17 cellular contexts compared by ENCODE assay signal in genomic region chr1:111510003-111510380, GRCh38. TPM values are rescaled to one million over a fixed set of nuclear protein-coding genes. Genes with fewer than 3 reads are reported as not detected.
A peak's percentile ranks its signal among the peaks of the same experiment; 100 is the strongest.
DNase-seq lines count a peak whose midpoint lies in the region; ATAC-seq, FAIRE-seq and TF ChIP-seq lines count a peak whose summit lies in the region.
"Had no signal": no experiment of that assay in that cellular context is flagged by ENCODE, and none has a peak within 500 bp of the region (broad histone marks: within the 10 kb centered on the region; RNA-seq: fewer than 3 reads in every experiment).

No MANE protein-coding gene starts in this region.

- TF ChIP-seq CTCF in K562 (IDR thresholded peaks at IDR 0.05 in 2 of 3, conservative IDR thresholded peaks at IDR 0.05 in 1 of 3; ENCODE audit: insufficient read depth in 2 of 3, low read depth in 1 of 3, low read length in 3 of 3) (no peak), cardiac muscle cell (IDR thresholded peaks at IDR 0.05; ENCODE audit: low read depth, low read length) (no peak), transverse colon (IDR thresholded peaks at IDR 0.05) (no peak), ovary (IDR thresholded peaks at IDR 0.05) (no peak)

- FAIRE-seq in K562 (lab: Jason Lieb, UNC), result no peak
- FAIRE-seq: islet of Langerhans had no signal

- H3K9me1 ChIP-seq in K562 (ENCODE audit: control insufficient read depth, insufficient read depth, low read length), result no peaks in the 10 kb centered on the region

- H3K27me3 ChIP-seq in K562 (ENCODE audit: control insufficient read depth in 2 of 2, insufficient read depth in 2 of 2, low read length in 2 of 2), result no peaks in the 10 kb centered on the region
- no peaks in the 10 kb centered on the region for H3K27me3 ChIP-seq in cardiac muscle cell
- H3K27me3 ChIP-seq in muscle layer of colon (ENCODE audit: control insufficient read depth in 1 of 2, insufficient read depth in 2 of 2, low read length in 2 of 2), result no peaks in the 10 kb centered on the region
- no peaks in the 10 kb centered on the region for H3K27me3 ChIP-seq in transverse colon
- H3K27me3 ChIP-seq in ovary, result no peaks in the 10 kb centered on the region
- H3K27me3 ChIP-seq: BE2C had no signal

- POLR2A ChIA-PET in K562 (lab: Yijun Ruan, JAX), result no interaction called here

- TF ChIP-seq POLR2A in K562 (conservative IDR thresholded peaks at IDR 0.05) (no peak), transverse colon (IDR thresholded peaks at IDR 0.05) (no peak), ovary (IDR thresholded peaks at IDR 0.05) (no peak)

- H4K20me1 ChIP-seq in K562 (replicated peaks; ENCODE audit: control insufficient read depth, insufficient read depth, low read length), result no peaks in the 10 kb centered on the region

- H3K27ac ChIP-seq in K562 (ENCODE audit: extremely low read depth, low read depth, low read length) (no peak overlapping the region), cardiac muscle cell (no peak overlapping the region), muscle layer of colon (ENCODE audit: low read depth, low read length) (peak overlapping the region; percentile 69), transverse colon (peak overlapping the region; percentile 91 to 98 (median 98)), ovary (no peak overlapping the region)

- H3K4me1 ChIP-seq in K562 (replicated peaks in 1 of 2; ENCODE audit: control insufficient read depth in 2 of 2, insufficient read depth in 2 of 2, low read length in 2 of 2), result peaks cover 16 to 22% of the 10 kb centered on the region in 2 experiments; a peak in 4 of 5 replicates
- H3K4me1 ChIP-seq in cardiac muscle cell (ENCODE audit: low read depth), result peaks cover 11% of the 10 kb centered on the region
- H3K4me1 ChIP-seq in muscle layer of colon (ENCODE audit: insufficient read depth, low read length), result peaks cover 52% of the 10 kb centered on the region
- peaks cover 21 to 57% (median 38%) of the 10 kb centered on the region in 4 donors for H3K4me1 ChIP-seq in transverse colon
- H3K4me1 ChIP-seq in ovary (ENCODE audit: insufficient read depth), result peaks cover 8% of the 10 kb centered on the region

- H2AFZ ChIP-seq in K562 (ENCODE audit: low read depth, low read length), result peak overlapping the region; percentile 3; the same call in 1 of the 2 replicates

- intact Hi-C loops in K562 (cut with micrococcal nuclease) (no loop called here), transverse colon (cut with DNase I; ENCODE audit: low total_unique reads) (no loop called here), ovary (cut with DNase I) (loop anchor here in 3 of 4 donors (5.0 to 10.0 kb wide), 3 partner anchors 75 to 247 kb away; partner anchors contain the start of gene DDX20 (in 1 of the 3))

- DNase-seq in K562 (ENCODE audit: extremely low read depth in 1 of 4, low spot score in 3 of 4), result no peak
- DNase-seq in cardiac muscle cell (ENCODE audit: low read depth in 1 of 2, low spot score in 1 of 2), result peak; percentile 14 to 69
- no peak for DNase-seq in transverse colon
- DNase-seq in ovary, result no peak
- DNase-seq in T1000 (lab: John Stamatoyannopoulos, UW), result no peak
- DNase-seq: activated CD4-positive, alpha-beta T cell treated with anti-CD3 and anti-CD28 coated beads for 1 hour; activated naive CD8-positive, alpha-beta T cell treated with anti-CD3 and anti-CD28 coated beads for 36 hours; BE2C; DMS153; Kasumi-1; mucosa of descending colon; NCI-H1436 treated with DMSO at 0.1 percent for 48 hours; NCI-H226 had no signal

- H3K4me2 ChIP-seq in K562 (ENCODE audit: insufficient read depth, low read length), result no peak overlapping the region

- WGBS in K562 (ENCODE audit: insufficient coverage, low coverage, missing lambda C conversion rate), result 47% methylated on average over 3 of the region's 3 CpGs
- 62 to 73% methylated on average over 2 to 3 of the region's 3 CpGs for WGBS in transverse colon (ENCODE audit: low coverage in 1 of 2), 2 donors
- 33 to 50% (median 50%) methylated on average over 3 of the region's 3 CpGs for WGBS in ovary, 3 donors

- ATAC-seq in K562 (no peak), HG03196 (IDR thresholded peaks at IDR 0.05; ENCODE audit: unreplicated experiment) (no peak)
- ATAC-seq: mucosa of descending colon had no signal

- H3K9me3 ChIP-seq in K562 (replicated peaks; ENCODE audit: control insufficient read depth, insufficient read depth, low read depth, low read length) (no peaks in the 10 kb centered on the region), cardiac muscle cell (ENCODE audit: low read depth) (no peaks in the 10 kb centered on the region), muscle layer of colon (ENCODE audit: low read length) (no peaks in the 10 kb centered on the region), transverse colon (no peaks in the 10 kb centered on the region), ovary (no peaks in the 10 kb centered on the region)
- H3K9me3 ChIP-seq: BE2C, mucosa of descending colon had no signal

- H3K79me2 ChIP-seq in K562 (ENCODE audit: control insufficient read depth, insufficient read depth, low read length), result no peaks in the 10 kb centered on the region

- BruUV-seq in K562 (replicated peaks; lab: Mats Ljungman, UMichigan), result no TSS peak

- no peaks in the 10 kb centered on the region for H3K36me3 ChIP-seq in K562 (ENCODE audit: control insufficient read depth, insufficient read depth, low read length)
- H3K36me3 ChIP-seq in cardiac muscle cell, result no peaks in the 10 kb centered on the region
- no peaks in the 10 kb centered on the region for H3K36me3 ChIP-seq in muscle layer of colon (ENCODE audit: insufficient read depth, low read length)
- H3K36me3 ChIP-seq in transverse colon, result no peaks in the 10 kb centered on the region
- H3K36me3 ChIP-seq in ovary, result no peaks in the 10 kb centered on the region
- H3K36me3 ChIP-seq: BE2C had no signal

- CTCF ChIA-PET in K562 (lab: Yijun Ruan, JAX; ENCODE audit: low intra/inter-chr PET ratio), result no interaction called here

- H3K9ac ChIP-seq in K562 (ENCODE audit: insufficient read depth in 1 of 2, low read depth in 2 of 2, low read length in 2 of 2) (no peak overlapping the region), muscle layer of colon (ENCODE audit: low read length) (no peak overlapping the region)

- H3K4me3 ChIP-seq in K562, result no peak overlapping the region
- H3K4me3 ChIP-seq in cardiac muscle cell, result no peak overlapping the region
- H3K4me3 ChIP-seq in muscle layer of colon (ENCODE audit: low read depth in 1 of 2, low read length in 2 of 2), result no peak overlapping the region
- H3K4me3 ChIP-seq in transverse colon, result no peak overlapping the region
- no peak overlapping the region for H3K4me3 ChIP-seq in ovary
- H3K4me3 ChIP-seq: mucosa of descending colon had no signal

- TF ChIP-seq EP300 in K562 (IDR thresholded peaks at IDR 0.05; ENCODE audit: low read length) (no peak), transverse colon (IDR thresholded peaks at IDR 0.05; ENCODE audit: low read depth) (no peak), ovary (IDR thresholded peaks at IDR 0.05) (no peak)

- in situ Hi-C loops in K562 (cut with MboI) (no loop called here), transverse colon (cut with MboI; ENCODE audit: low pct_ligation_motif_present in 1 of 4, low pct_unique_long_range_greater_than_20kb in 1 of 4, low sequenced_read_pairs in 3 of 4) (loop anchor here in 1 of 4 donors (10.0 kb wide), 1 partner anchor 245 kb away; the partner anchor contains the start of gene DDX20)

- no peak for TF ChIP-seq RAD21 in K562 (CRISPR knock-in tag; conservative IDR thresholded peaks at IDR 0.05 in 1 of 2, IDR thresholded peaks at IDR 0.05 in 1 of 2)

RNA-seq across cellular contexts. Expression of gene ADORA3, which starts 6.6 kb away (rescaled TPM):
- not detected in 2 replicates for total RNA-seq in K562 (2011; cell fraction: chromatin; rRNA removed; ENCODE audit: low replicate concordance)
- total RNA-seq in K562 (2011; cell fraction: nucleolus; rRNA removed), result not detected in 2 replicates
- total RNA-seq in K562 (2011; cell fraction: nucleoplasm; rRNA removed), result not detected in 2 replicates
- 0.08 TPM in 1 of 2 replicates, not detected in the other for total RNA-seq in K562 (2014; rRNA removed)
- total RNA-seq in K562 (2014; rRNA removed; fragmentation: Illumina TruSeq; extraction: Trizol), result 0.26 TPM in 1 of 2 replicates, not detected in the other
- total RNA-seq in K562 (2015; rRNA removed; fragmentation: Illumina TruSeq; extraction: Trizol), result 0.19 and 0.33 TPM in 2 replicates
- not detected in 2 replicates for total RNA-seq in K562 (2021)
- 0.13 and 0.19 TPM in 2 replicates for polyA plus RNA-seq in K562 (2011; rRNA removed)
- polyA plus RNA-seq in K562 (2011; cell fraction: cytosol; rRNA removed), result 0.04 and 0.09 TPM in 2 replicates
- 0.18 TPM in 1 of 2 replicates, not detected in the other for polyA plus RNA-seq in K562 (2011; cell fraction: nucleus; rRNA removed)
- 0.43 and 0.48 TPM in 2 replicates for polyA plus RNA-seq in K562 (2012)
- polyA plus RNA-seq in K562 (2014; fragmentation: Illumina TruSeq; extraction: Trizol), result 0.12 TPM in 2 replicates
- polyA plus RNA-seq in K562 (2014; fragmentation: Nextera tagmentation; extraction: Ambion mirVana), result under 1 TPM; 0.20 to 0.35 TPM
- polyA plus RNA-seq in K562 (2014; rRNA removed), result 0.09 TPM in 1 of 2 replicates, not detected in the other
- polyA minus RNA-seq in K562 (2011; rRNA and poly(A)+ RNA removed), result 0.35 TPM in 1 of 2 replicates, not detected in the other
- not detected in 2 replicates for polyA minus RNA-seq in K562 (2011; cell fraction: cytosol; rRNA and poly(A)+ RNA removed)
- polyA minus RNA-seq in K562 (2011; cell fraction: nucleus; rRNA and poly(A)+ RNA removed), result not detected in 2 replicates
- total RNA-seq in cardiac muscle cell, result not detected in 2 replicates
- polyA plus RNA-seq in cardiac muscle cell, result not detected in 2 replicates
- 1 to 10 TPM in 2 of 4 donors, not detected in 2; 2.9 to 5.7 TPM for total RNA-seq in transverse colon
- total RNA-seq in ovary, result 1 to 10 TPM; 1.4 to 7.2 (median 3.8) TPM
- 10 to 100 TPM in 1 of 2 donors, 1 to 10 TPM in 1; 2.4 to 11.1 TPM for polyA plus RNA-seq in ovary
- total RNA-seq: activated naive CD8-positive, alpha-beta T cell treated with anti-CD3 and anti-CD28 coated beads for 36 hours; osteoblast had no signal

RNA-seq across cellular contexts. Expression of gene TMIGD3, which starts 6.6 kb away (rescaled TPM):
- not detected in 2 replicates for total RNA-seq in K562 (2011; cell fraction: chromatin; rRNA removed; ENCODE audit: low replicate concordance)
- not detected in 2 replicates for total RNA-seq in K562 (2011; cell fraction: nucleolus; rRNA removed)
- total RNA-seq in K562 (2011; cell fraction: nucleoplasm; rRNA removed), result not detected in 2 replicates
- total RNA-seq in K562 (2014; rRNA removed) (not detected in 2 replicates), K562 (2014; rRNA removed; fragmentation: Illumina TruSeq; extraction: Trizol) (not detected in 2 replicates), K562 (2015; rRNA removed; fragmentation: Illumina TruSeq; extraction: Trizol) (0.11 TPM in 1 of 2 replicates, not detected in the other), K562 (2021) (0.13 TPM in 1 of 2 replicates, not detected in the other), cardiac muscle cell (not detected in 2 replicates), transverse colon (under 1 TPM in 2 of 4 donors, not detected in 2; 0.27 to 0.95 TPM), ovary (1 to 10 TPM in 4 of 7 donors, under 1 TPM in 1, not detected in 2; 0.78 to 3.2 (median 2.6) TPM)
- polyA plus RNA-seq in K562 (2011; rRNA removed) (not detected in 2 replicates), K562 (2014; fragmentation: Illumina TruSeq; extraction: Trizol) (not detected in 2 replicates), K562 (2014; fragmentation: Nextera tagmentation; extraction: Ambion mirVana) (under 1 TPM in 1 of 2 experiments, not detected in 1; 0.11 TPM), K562 (2014; rRNA removed) (not detected in 2 replicates), cardiac muscle cell (not detected in 2 replicates), ovary (1 to 10 TPM in 1 of 2 donors, under 1 TPM in 1; 0.87 to 2.6 TPM)
- not detected in 2 replicates for polyA plus RNA-seq in K562 (2011; cell fraction: cytosol; rRNA removed)
- not detected in 2 replicates for polyA plus RNA-seq in K562 (2011; cell fraction: nucleus; rRNA removed)
- polyA plus RNA-seq in K562 (2012), result not detected in 2 replicates
- not detected in 2 replicates for polyA minus RNA-seq in K562 (2011; rRNA and poly(A)+ RNA removed)
- polyA minus RNA-seq in K562 (2011; cell fraction: cytosol; rRNA and poly(A)+ RNA removed), result not detected in 2 replicates
- not detected in 2 replicates for polyA minus RNA-seq in K562 (2011; cell fraction: nucleus; rRNA and poly(A)+ RNA removed)
- total RNA-seq: activated naive CD8-positive, alpha-beta T cell treated with anti-CD3 and anti-CD28 coated beads for 36 hours; osteoblast had no signal

RNA-seq across cellular contexts. Expression of gene C1orf162, which starts 36.2 kb away (rescaled TPM):
- total RNA-seq in K562 (2011; cell fraction: chromatin; rRNA removed; ENCODE audit: low replicate concordance), result 2.9 and 9.0 TPM in 2 replicates
- 1.2 and 3.2 TPM in 2 replicates for total RNA-seq in K562 (2011; cell fraction: nucleolus; rRNA removed)
- 4.1 and 4.7 TPM in 2 replicates for total RNA-seq in K562 (2011; cell fraction: nucleoplasm; rRNA removed)
- total RNA-seq in K562 (2014; rRNA removed) (0.45 and 0.65 TPM in 2 replicates), K562 (2014; rRNA removed; fragmentation: Illumina TruSeq; extraction: Trizol) (0.99 and 1.1 TPM in 2 replicates), K562 (2015; rRNA removed; fragmentation: Illumina TruSeq; extraction: Trizol) (0.90 and 1.3 TPM in 2 replicates), K562 (2021) (0.72 and 1.2 TPM in 2 replicates), cardiac muscle cell (2.0 and 2.3 TPM in 2 replicates), transverse colon (10 to 100 TPM in 2 of 4 donors, 1 to 10 TPM in 1, not detected in 1; 9.1 to 13.1 (median 12.9) TPM), ovary (10 to 100 TPM in 4 of 7 donors, 1 to 10 TPM in 3; 5.4 to 20.0 (median 11.0) TPM)
- polyA plus RNA-seq in K562 (2011; rRNA removed) (2.7 and 4.2 TPM in 2 replicates), K562 (2014; fragmentation: Illumina TruSeq; extraction: Trizol) (1.7 and 1.9 TPM in 2 replicates), K562 (2014; fragmentation: Nextera tagmentation; extraction: Ambion mirVana) (under 1 TPM; 0.48 to 0.76 TPM), K562 (2014; rRNA removed) (1.3 and 1.8 TPM in 2 replicates), cardiac muscle cell (0.99 and 3.2 TPM in 2 replicates), ovary (10 to 100 TPM in 1 of 2 donors, 1 to 10 TPM in 1; 8.6 to 41.8 TPM)
- polyA plus RNA-seq in K562 (2011; cell fraction: cytosol; rRNA removed), result 0.91 and 2.6 TPM in 2 replicates
- 14.7 and 27.0 TPM in 2 replicates for polyA plus RNA-seq in K562 (2011; cell fraction: nucleus; rRNA removed)
- 0.95 and 2.6 TPM in 2 replicates for polyA plus RNA-seq in K562 (2012)
- polyA minus RNA-seq in K562 (2011; rRNA and poly(A)+ RNA removed), result 1.2 and 3.8 TPM in 2 replicates
- polyA minus RNA-seq in K562 (2011; cell fraction: cytosol; rRNA and poly(A)+ RNA removed), result 1.0 TPM in 1 of 2 replicates, not detected in the other
- 2.3 and 4.9 TPM in 2 replicates for polyA minus RNA-seq in K562 (2011; cell fraction: nucleus; rRNA and poly(A)+ RNA removed)

Comparison
In these comparisons a context has a peak if more than half of its experiments do, and no peak if none do; other contexts are left out.
1. DNase-seq: peak in cardiac muscle cell (2 of 2); none in K562 (0 of 4), transverse colon (single experiment), ovary (0 of 5) and T1000 (single experiment).
2. H3K27ac ChIP-seq: peak in muscle layer of colon (single experiment) and transverse colon (4 of 4); none in K562 (single experiment), cardiac muscle cell (single experiment) and ovary (0 of 2).
3. intact Hi-C loops: an anchor here in ovary (5.0 to 10.0 kb wide); none called in K562 and transverse colon.